ENCODE assay signal across 21 cellular contexts in the genomic region with DNA sequence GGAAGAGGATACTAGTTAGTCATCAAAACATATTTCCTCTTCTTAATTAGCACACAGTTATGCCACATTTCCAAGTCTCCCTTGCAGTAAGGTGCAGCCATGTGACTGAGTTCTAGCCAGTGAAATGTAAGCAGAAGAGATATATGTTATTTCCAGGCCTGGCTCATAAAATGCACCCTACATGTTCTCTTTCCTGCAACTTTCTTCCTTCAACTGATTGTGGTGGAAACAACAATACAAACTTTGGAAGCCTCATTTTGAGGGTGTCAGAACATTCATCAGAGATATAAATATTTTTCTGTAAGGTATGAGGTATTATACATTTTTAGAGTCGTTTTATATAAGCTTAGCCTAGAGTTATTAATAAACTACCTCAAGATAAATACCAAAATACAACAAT.
A peak's percentile ranks its signal among the peaks of the same experiment; 100 is the strongest.
DNase-seq lines count a peak whose midpoint lies in the region; ATAC-seq, FAIRE-seq and TF ChIP-seq lines count a peak whose summit lies in the region.
"Had no signal": no experiment of that assay in that cellular context is flagged by ENCODE, and none has a peak within 500 bp of the region (broad histone marks: within the 10 kb centered on the region; RNA-seq: fewer than 3 reads in every experiment).

No MANE protein-coding gene starts in this region.

- no peak for FAIRE-seq in K562 (lab: Jason Lieb, UNC)
- FAIRE-seq: A204.1, D721Med, G401.6, GM12891, GM19239 had no signal

- DNase-seq in K562 (ENCODE audit: extremely low read depth in 1 of 4, low spot score in 3 of 4) = no peak
- no peak for DNase-seq in NCI-H2171 (lab: John Stamatoyannopoulos, UW)
- DNase-seq in D341Med (ENCODE audit: low spot score) = no peak
- no peak for DNase-seq in amniotic stem cell (lab: John Stamatoyannopoulos, UW)
- DNase-seq: 8988T; ACHN; BE2C; C1 segment of cervical spinal cord; CD4-positive, alpha-beta memory T cell; CD4-positive, CD25-positive, alpha-beta regulatory T cell; CD8-positive, alpha-beta memory T cell; COR-L47; DMS79 treated with DMSO at 0.1 percent for 48 hours; GF-D8 had no signal

- in situ Hi-C loops in K562 (cut with MboI) = no loop called here

- H3K79me2 ChIP-seq in K562 (ENCODE audit: control insufficient read depth, insufficient read depth, low read length) = no peaks in the 10 kb centered on the region

- no peaks in the 10 kb centered on the region for H3K9me1 ChIP-seq in K562 (ENCODE audit: control insufficient read depth, insufficient read depth, low read length)

- TF ChIP-seq EP300 in K562 (IDR thresholded peaks at IDR 0.05; ENCODE audit: low read length) = no peak

- CTCF ChIA-PET in HEK293 (lab: Yijun Ruan, JAX) = interaction anchor here (0.7 kb wide), 1 partner anchor 160 kb away, joined by 3 read pairs; no protein-coding TSS in a partner anchor
- CTCF ChIA-PET in K562 (lab: Yijun Ruan, JAX; ENCODE audit: low intra/inter-chr PET ratio) = no interaction called here

- no peak for TF ChIP-seq RAD21 in K562 (CRISPR knock-in tag; conservative IDR thresholded peaks at IDR 0.05 in 1 of 2, IDR thresholded peaks at IDR 0.05 in 1 of 2)

- H3K4me2 ChIP-seq in K562 (ENCODE audit: insufficient read depth, low read length) = no peak overlapping the region
- H3K4me2 ChIP-seq: BLaER1 had no signal

- no peaks in the 10 kb centered on the region for H3K27me3 ChIP-seq in K562 (ENCODE audit: control insufficient read depth in 2 of 2, insufficient read depth in 2 of 2, low read length in 2 of 2)
- H3K27me3 ChIP-seq: BE2C, BLaER1 had no signal

- H2AFZ ChIP-seq in K562 (ENCODE audit: low read depth, low read length) = no peak overlapping the region

- TF ChIP-seq POLR2A in K562 (conservative IDR thresholded peaks at IDR 0.05) = no peak

- no TSS peak for BruUV-seq in K562 (replicated peaks; lab: Mats Ljungman, UMichigan)

- H4K20me1 ChIP-seq in K562 (replicated peaks; ENCODE audit: control insufficient read depth, insufficient read depth, low read length) = no peaks in the 10 kb centered on the region
- H4K20me1 ChIP-seq: BLaER1 had no signal

- ATAC-seq in K562 = no peak

- no peak overlapping the region for H3K4me3 ChIP-seq in HEK293 (ENCODE audit: low read depth, low read length)
- H3K4me3 ChIP-seq in K562 = no peak overlapping the region
- H3K4me3 ChIP-seq: BLaER1 had no signal

- POLR2A ChIA-PET in HEK293 (lab: Yijun Ruan, JAX) (no interaction called here), K562 (lab: Yijun Ruan, JAX) (no interaction called here)

- H3K27ac ChIP-seq in HEK293 (ENCODE audit: extremely low read depth, low read depth, low read length) (no peak overlapping the region), K562 (ENCODE audit: extremely low read depth, low read depth, low read length) (no peak overlapping the region)
- H3K27ac ChIP-seq: BLaER1 had no signal

- intact Hi-C loops in K562 (cut with micrococcal nuclease) = no loop called here

- H3K9me3 ChIP-seq in HEK293 (ENCODE audit: control insufficient read depth, insufficient read depth, low read depth, low read length) (no peaks in the 10 kb centered on the region), K562 (replicated peaks; ENCODE audit: control insufficient read depth, insufficient read depth, low read depth, low read length) (no peaks in the 10 kb centered on the region)
- H3K9me3 ChIP-seq: BE2C, BLaER1 had no signal

- H3K9ac ChIP-seq in K562 (ENCODE audit: insufficient read depth in 1 of 2, low read depth in 2 of 2, low read length in 2 of 2) = no peak overlapping the region
- H3K9ac ChIP-seq: BLaER1 had no signal

- TF ChIP-seq CTCF in HEK293 (tag by site-specific recombination; IDR thresholded peaks at IDR 0.05) (no peak), K562 (IDR thresholded peaks at IDR 0.05 in 2 of 3, conservative IDR thresholded peaks at IDR 0.05 in 1 of 3; ENCODE audit: insufficient read depth in 2 of 3, low read depth in 1 of 3, low read length in 3 of 3) (no peak)

- H3K36me3 ChIP-seq in HEK293 (ENCODE audit: control insufficient read depth in 2 of 2, insufficient read depth in 1 of 2, low read length in 2 of 2) (no peaks in the 10 kb centered on the region), K562 (ENCODE audit: control insufficient read depth, insufficient read depth, low read length) (no peaks in the 10 kb centered on the region)
- H3K36me3 ChIP-seq: BE2C, BLaER1 had no signal

- WGBS in K562 (ENCODE audit: insufficient coverage, low coverage, missing lambda C conversion rate) = 0% methylated on average over 1 of the region's 1 CpG

- no peaks in the 10 kb centered on the region for H3K4me1 ChIP-seq in HEK293 (ENCODE audit: control insufficient read depth, insufficient read depth, low read length)
- no peaks in the 10 kb centered on the region for H3K4me1 ChIP-seq in K562 (replicated peaks in 1 of 2; ENCODE audit: control insufficient read depth in 2 of 2, insufficient read depth in 2 of 2, low read length in 2 of 2)
- H3K4me1 ChIP-seq: BE2C, BLaER1 had no signal

TF ChIP-seq in HEK293, 187 proteins besides CTCF, POLR2A, EP300 and RAD21:
- TF ChIP-seq ZNF138 (tag by site-specific recombination; IDR thresholded peaks at IDR 0.05; ENCODE audit: borderline replicate concordance) (no peak), ZNF10 (tag by site-specific recombination; IDR thresholded peaks at IDR 0.05) (peak; percentile 63; the same call in 1 of the 2 replicates), ZNF350 (tag by site-specific recombination; IDR thresholded peaks at IDR 0.05) (peak; percentile 64)

TF ChIP-seq in K562, 482 proteins besides CTCF, POLR2A, EP300 and RAD21:
- TF ChIP-seq, protein P1, sequence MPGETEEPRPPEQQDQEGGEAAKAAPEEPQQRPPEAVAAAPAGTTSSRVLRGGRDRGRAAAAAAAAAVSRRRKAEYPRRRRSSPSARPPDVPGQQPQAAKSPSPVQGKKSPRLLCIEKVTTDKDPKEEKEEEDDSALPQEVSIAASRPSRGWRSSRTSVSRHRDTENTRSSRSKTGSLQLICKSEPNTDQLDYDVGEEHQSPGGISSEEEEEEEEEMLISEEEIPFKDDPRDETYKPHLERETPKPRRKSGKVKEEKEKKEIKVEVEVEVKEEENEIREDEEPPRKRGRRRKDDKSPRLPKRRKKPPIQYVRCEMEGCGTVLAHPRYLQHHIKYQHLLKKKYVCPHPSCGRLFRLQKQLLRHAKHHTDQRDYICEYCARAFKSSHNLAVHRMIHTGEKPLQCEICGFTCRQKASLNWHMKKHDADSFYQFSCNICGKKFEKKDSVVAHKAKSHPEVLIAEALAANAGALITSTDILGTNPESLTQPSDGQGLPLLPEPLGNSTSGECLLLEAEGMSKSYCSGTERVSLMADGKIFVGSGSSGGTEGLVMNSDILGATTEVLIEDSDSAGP (CRISPR knock-in tag; IDR thresholded peaks at IDR 0.05) = no peak
- no peak for TF ChIP-seq ZNF253 (CRISPR knock-in tag; conservative IDR thresholded peaks at IDR 0.05)
- TF ChIP-seq FIP1L1 (IDR thresholded peaks at IDR 0.05; ENCODE audit: low read depth, low read length, poor library complexity, severe bottlenecking) = no peak
- TF ChIP-seq, protein P2, sequence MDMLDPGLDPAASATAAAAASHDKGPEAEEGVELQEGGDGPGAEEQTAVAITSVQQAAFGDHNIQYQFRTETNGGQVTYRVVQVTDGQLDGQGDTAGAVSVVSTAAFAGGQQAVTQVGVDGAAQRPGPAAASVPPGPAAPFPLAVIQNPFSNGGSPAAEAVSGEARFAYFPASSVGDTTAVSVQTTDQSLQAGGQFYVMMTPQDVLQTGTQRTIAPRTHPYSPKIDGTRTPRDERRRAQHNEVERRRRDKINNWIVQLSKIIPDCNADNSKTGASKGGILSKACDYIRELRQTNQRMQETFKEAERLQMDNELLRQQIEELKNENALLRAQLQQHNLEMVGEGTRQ (CRISPR knock-in tag; IDR thresholded peaks at IDR 0.05) = 0 out of 2 replicates have a peak, but pooled peaks have one; percentile 20
- no peak for TF ChIP-seq MAFF (IDR thresholded peaks at IDR 0.05; ENCODE audit: low read length)
- no peak for TF ChIP-seq SMARCE1 (IDR thresholded peaks at IDR 0.05)
- TF ChIP-seq, protein P3, sequence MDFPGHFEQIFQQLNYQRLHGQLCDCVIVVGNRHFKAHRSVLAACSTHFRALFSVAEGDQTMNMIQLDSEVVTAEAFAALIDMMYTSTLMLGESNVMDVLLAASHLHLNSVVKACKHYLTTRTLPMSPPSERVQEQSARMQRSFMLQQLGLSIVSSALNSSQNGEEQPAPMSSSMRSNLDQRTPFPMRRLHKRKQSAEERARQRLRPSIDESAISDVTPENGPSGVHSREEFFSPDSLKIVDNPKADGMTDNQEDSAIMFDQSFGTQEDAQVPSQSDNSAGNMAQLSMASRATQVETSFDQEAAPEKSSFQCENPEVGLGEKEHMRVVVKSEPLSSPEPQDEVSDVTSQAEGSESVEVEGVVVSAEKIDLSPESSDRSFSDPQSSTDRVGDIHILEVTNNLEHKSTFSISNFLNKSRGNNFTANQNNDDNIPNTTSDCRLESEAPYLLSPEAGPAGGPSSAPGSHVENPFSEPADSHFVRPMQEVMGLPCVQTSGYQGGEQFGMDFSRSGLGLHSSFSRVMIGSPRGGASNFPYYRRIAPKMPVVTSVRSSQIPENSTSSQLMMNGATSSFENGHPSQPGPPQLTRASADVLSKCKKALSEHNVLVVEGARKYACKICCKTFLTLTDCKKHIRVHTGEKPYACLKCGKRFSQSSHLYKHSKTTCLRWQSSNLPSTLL (IDR thresholded peaks at IDR 0.05) = no peak
TF ChIP-seq in K562: peak in this region for 1.
